Comparison of ENCODE assay signal across 10 cellular contexts in genomic region chr10:2137549-2138174, GRCh38.
A peak's percentile ranks its signal among the peaks of the same experiment; 100 is the strongest.
DNase-seq lines count a peak whose midpoint lies in the region; ATAC-seq, FAIRE-seq and TF ChIP-seq lines count a peak whose summit lies in the region.
"Had no signal": no experiment of that assay in that cellular context is flagged by ENCODE, and none has a peak within 500 bp of the region (broad histone marks: within the 10 kb centered on the region; RNA-seq: fewer than 3 reads in every experiment).

No MANE protein-coding gene starts in this region.

- H3K27me3 ChIP-seq in MM.1S (replicated peaks; ENCODE audit: insufficient read depth, low read length) = no peaks in the 10 kb centered on the region

- no peak for TF ChIP-seq POLR2A in A549 (IDR thresholded peaks at IDR 0.05; ENCODE audit: low read length)

- TF ChIP-seq CTCF in A549 (IDR thresholded peaks at IDR 0.05) (no peak), GM12865 (IDR thresholded peaks at IDR 0.05; ENCODE audit: insufficient read depth, low read depth, low read length, missing control alignments) (peak; percentile 38), MM.1S (IDR thresholded peaks at IDR 0.05; ENCODE audit: low read length) (peak; percentile 14), epithelial cell of esophagus (IDR thresholded peaks at IDR 0.05; ENCODE audit: insufficient read depth, low read depth, low read length, missing control alignments) (peak; percentile 84)

- POLR2A ChIA-PET in A549 (lab: Yijun Ruan, JAX) = no interaction called here

- ATAC-seq in A549 = peak; percentile 54 to 78; a peak in 3 of 6 replicates
- ATAC-seq in HG03439 (IDR thresholded peaks at IDR 0.05; ENCODE audit: unreplicated experiment) = no peak
- no peak for ATAC-seq in left colon
- ATAC-seq in HG02870 (IDR thresholded peaks at IDR 0.05; ENCODE audit: unreplicated experiment) = no peak

- intact Hi-C loops in left colon (cut with DNase I, micrococcal nuclease) = no loop called here

- DNase-seq in A549 (ENCODE audit: low read depth in 1 of 2, low spot score in 1 of 2) (peak; percentile 8 to 41), GM12865 (ENCODE audit: low read depth) (peak; percentile 25), MM.1S (no peak), epithelial cell of esophagus (ENCODE audit: low read depth) (peak; percentile 76), left colon (no peak), NOMO-1 treated with dmso at 0.1 percent for 144 hours (lab: John Stamatoyannopoulos, UW; ENCODE audit: unreplicated experiment) (no peak)
- DNase-seq: naive B cell had no signal

- CTCF ChIA-PET in A549 (lab: Yijun Ruan, JAX) = interaction anchor here (1.1 to 1.5 kb wide), 2 partner anchors 9 to 17 kb away, joined by 3 to 5 read pairs; no protein-coding TSS in a partner anchor

- H3K4me1 ChIP-seq in A549 (no peaks in the 10 kb centered on the region), MM.1S (ENCODE audit: low read length) (no peaks in the 10 kb centered on the region)

- H3K4me3 ChIP-seq in A549 (no peak overlapping the region), GM12865 (ENCODE audit: low read depth, low read length) (no peak overlapping the region), MM.1S (ENCODE audit: low read length) (no peak overlapping the region), epithelial cell of esophagus (ENCODE audit: low read length) (no peak overlapping the region)

- no peak overlapping the region for H2AFZ ChIP-seq in MM.1S (ENCODE audit: low read length)

- H4K20me1 ChIP-seq in MM.1S (ENCODE audit: insufficient read depth, low read length) = no peaks in the 10 kb centered on the region

- H3K27ac ChIP-seq in A549 = no peak overlapping the region
- no peak overlapping the region for H3K27ac ChIP-seq in MM.1S (ENCODE audit: low read length)

- WGBS in A549 (ENCODE audit: missing lambda C conversion rate) = 9% methylated on average over 4 of the region's 4 CpGs

- no peaks in the 10 kb centered on the region; the same call in 1 of the 2 replicates for H3K36me3 ChIP-seq in MM.1S (replicated peaks; ENCODE audit: insufficient read depth, low read length)

- H3K79me2 ChIP-seq in MM.1S (ENCODE audit: low read length) = no peaks in the 10 kb centered on the region

- FAIRE-seq in A549 (lab: Jason Lieb, UNC) = no peak
- FAIRE-seq: endometrium had no signal

- TF ChIP-seq RAD21 in A549 (conservative IDR thresholded peaks at IDR 0.05 in 1 of 2, IDR thresholded peaks at IDR 0.05 in 1 of 2) = peak in 1 of 2 experiments; percentile 49; a peak in 2 of 5 replicates

- H3K4me2 ChIP-seq in A549 (no peak overlapping the region), MM.1S (ENCODE audit: low read depth, low read length) (no peak overlapping the region)

- no peaks in the 10 kb centered on the region for H3K9me2 ChIP-seq in MM.1S (replicated peaks; ENCODE audit: insufficient read depth, low read length)

- TF ChIP-seq EP300 in A549 (IDR thresholded peaks at IDR 0.05) = no peak

- no peak overlapping the region for H3K9ac ChIP-seq in MM.1S (ENCODE audit: low read length)

- H3K9me3 ChIP-seq in A549 (no peaks in the 10 kb centered on the region), MM.1S (replicated peaks; ENCODE audit: insufficient read depth, low read length) (no peaks in the 10 kb centered on the region)

- no peaks in the 10 kb centered on the region for H3F3A ChIP-seq in MM.1S (ENCODE audit: insufficient read depth, low read length)

TF ChIP-seq in A549, 52 proteins besides CTCF, POLR2A, EP300 and RAD21:
- TF ChIP-seq HDAC2 (IDR thresholded peaks at IDR 0.05) (no peak), CHD4 (IDR thresholded peaks at IDR 0.05; ENCODE audit: borderline replicate concordance) (no peak), ZFP36 (IDR thresholded peaks at IDR 0.05; ENCODE audit: borderline replicate concordance, partially characterized antibody) (no peak), RARB (CRISPR knock-in tag; IDR thresholded peaks at IDR 0.05) (no peak), MYC (IDR thresholded peaks at IDR 0.05; ENCODE audit: borderline replicate concordance, low read length) (no peak), SMC3 (IDR thresholded peaks at IDR 0.05) (no peak), NFE2L2 (conservative IDR thresholded peaks at IDR 0.05; ENCODE audit: low read length) (no peak), CBX8 (IDR thresholded peaks at IDR 0.05) (no peak), RCOR1 (IDR thresholded peaks at IDR 0.05; ENCODE audit: low read depth, low read length) (no peak), TFCP2L1 (CRISPR knock-in tag; IDR thresholded peaks at IDR 0.05) (no peak), CHD2 (IDR thresholded peaks at IDR 0.05; ENCODE audit: low read length, partially characterized antibody) (no peak), MAX (IDR thresholded peaks at IDR 0.05) (no peak), FOSB (CRISPR knock-in tag; IDR thresholded peaks at IDR 0.05) (no peak), TP53 (CRISPR knock-in tag; IDR thresholded peaks at IDR 0.05) (no peak), HOXB5 (CRISPR knock-in tag; IDR thresholded peaks at IDR 0.05) (no peak), NPAS2 (CRISPR knock-in tag; IDR thresholded peaks at IDR 0.05; ENCODE audit: borderline replicate concordance) (no peak)
- TF ChIP-seq, protein P1, sequence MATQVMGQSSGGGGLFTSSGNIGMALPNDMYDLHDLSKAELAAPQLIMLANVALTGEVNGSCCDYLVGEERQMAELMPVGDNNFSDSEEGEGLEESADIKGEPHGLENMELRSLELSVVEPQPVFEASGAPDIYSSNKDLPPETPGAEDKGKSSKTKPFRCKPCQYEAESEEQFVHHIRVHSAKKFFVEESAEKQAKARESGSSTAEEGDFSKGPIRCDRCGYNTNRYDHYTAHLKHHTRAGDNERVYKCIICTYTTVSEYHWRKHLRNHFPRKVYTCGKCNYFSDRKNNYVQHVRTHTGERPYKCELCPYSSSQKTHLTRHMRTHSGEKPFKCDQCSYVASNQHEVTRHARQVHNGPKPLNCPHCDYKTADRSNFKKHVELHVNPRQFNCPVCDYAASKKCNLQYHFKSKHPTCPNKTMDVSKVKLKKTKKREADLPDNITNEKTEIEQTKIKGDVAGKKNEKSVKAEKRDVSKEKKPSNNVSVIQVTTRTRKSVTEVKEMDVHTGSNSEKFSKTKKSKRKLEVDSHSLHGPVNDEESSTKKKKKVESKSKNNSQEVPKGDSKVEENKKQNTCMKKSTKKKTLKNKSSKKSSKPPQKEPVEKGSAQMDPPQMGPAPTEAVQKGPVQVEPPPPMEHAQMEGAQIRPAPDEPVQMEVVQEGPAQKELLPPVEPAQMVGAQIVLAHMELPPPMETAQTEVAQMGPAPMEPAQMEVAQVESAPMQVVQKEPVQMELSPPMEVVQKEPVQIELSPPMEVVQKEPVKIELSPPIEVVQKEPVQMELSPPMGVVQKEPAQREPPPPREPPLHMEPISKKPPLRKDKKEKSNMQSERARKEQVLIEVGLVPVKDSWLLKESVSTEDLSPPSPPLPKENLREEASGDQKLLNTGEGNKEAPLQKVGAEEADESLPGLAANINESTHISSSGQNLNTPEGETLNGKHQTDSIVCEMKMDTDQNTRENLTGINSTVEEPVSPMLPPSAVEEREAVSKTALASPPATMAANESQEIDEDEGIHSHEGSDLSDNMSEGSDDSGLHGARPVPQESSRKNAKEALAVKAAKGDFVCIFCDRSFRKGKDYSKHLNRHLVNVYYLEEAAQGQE (IDR thresholded peaks at IDR 0.05) = no peak

Comparison
In these comparisons a context has a peak if more than half of its experiments do, and no peak if none do; other contexts are left out.
1. ATAC-seq: peak in A549 (2 of 2); none in HG03439 (single experiment), left colon (single experiment) and HG02870 (single experiment).
2. DNase-seq: peak in A549 (2 of 2), GM12865 (single experiment) and epithelial cell of esophagus (single experiment); none in MM.1S (single experiment), left colon (0 of 2) and NOMO-1 treated with dmso at 0.1 percent for 144 hours (single experiment).